1 cellular context compared by ENCODE assay signal in the genomic region with DNA sequence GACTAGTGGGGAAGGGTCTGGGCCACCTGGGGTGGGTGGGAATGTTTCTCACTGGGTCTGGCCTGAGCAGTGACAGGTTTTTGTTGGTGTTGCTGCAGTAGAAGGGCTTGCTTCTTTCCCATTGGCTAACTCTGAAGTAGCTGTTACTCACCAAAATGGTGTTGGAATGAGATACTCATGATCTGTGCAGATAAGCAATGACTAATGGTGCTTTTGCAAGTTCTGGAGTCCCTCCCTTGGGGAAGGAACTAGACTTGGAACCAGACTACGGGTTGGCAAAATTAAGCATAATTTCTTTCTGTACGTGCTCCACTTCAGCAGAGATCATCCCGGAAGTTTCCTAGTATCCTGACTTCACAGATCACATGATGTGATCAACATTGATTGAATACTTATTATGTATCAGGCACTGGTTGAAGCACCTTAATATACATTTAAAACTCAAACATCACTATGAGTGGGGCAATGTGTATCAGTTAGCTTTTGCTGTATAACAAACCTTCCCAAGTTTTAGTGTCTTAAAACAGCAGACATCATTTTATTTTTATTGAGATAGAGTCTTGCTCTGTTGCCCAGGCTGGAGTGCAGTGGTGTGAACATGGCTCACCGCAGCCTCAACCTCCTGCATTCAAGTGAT.
TF ChIP-seq lines count a peak whose summit lies in the region.

No MANE protein-coding gene starts in this region.

TF ChIP-seq in K562, 482 proteins besides CTCF, POLR2A, EP300 and RAD21 (continued from another document and continues in another):
- TF ChIP-seq SNIP1 (IDR thresholded peaks at IDR 0.05; ENCODE audit: low read depth) (no peak), ZNF644 (tag; IDR thresholded peaks at IDR 0.05; ENCODE audit: low read depth) (no peak), MCM2 (IDR thresholded peaks at IDR 0.05; ENCODE audit: low read depth) (no peak), GATAD2A (IDR thresholded peaks at IDR 0.05) (no peak), ERF (CRISPR knock-in tag; IDR thresholded peaks at IDR 0.05) (no peak), PHF8 (IDR thresholded peaks at IDR 0.05; ENCODE audit: borderline replicate concordance, low read length) (no peak), ILK (tag; IDR thresholded peaks at IDR 0.05; ENCODE audit: borderline replicate concordance, low read depth) (no peak), SAFB2 (IDR thresholded peaks at IDR 0.05; ENCODE audit: borderline replicate concordance, low read depth, low read length, severe bottlenecking) (no peak), NBN (IDR thresholded peaks at IDR 0.05; ENCODE audit: low read depth) (peak; percentile 15; the same call in 1 of the 2 replicates), HLTF (IDR thresholded peaks at IDR 0.05) (no peak), ZFP1 (CRISPR knock-in tag; IDR thresholded peaks at IDR 0.05) (no peak), TAF7 (tag; IDR thresholded peaks at IDR 0.05) (no peak), TCF7 (IDR thresholded peaks at IDR 0.05; ENCODE audit: borderline replicate concordance) (no peak), ZNF316 (IDR thresholded peaks at IDR 0.05) (no peak), ZBTB8A (IDR thresholded peaks at IDR 0.05; ENCODE audit: partially characterized antibody) (no peak), CBX1 (IDR thresholded peaks at IDR 0.05; ENCODE audit: low read depth) (peak; percentile 78; the same call in 1 of the 2 replicates), BCL6 (CRISPR knock-in tag; IDR thresholded peaks at IDR 0.05) (no peak), NR3C1 (CRISPR knock-in tag; IDR thresholded peaks at IDR 0.05) (no peak), ZNF12 (CRISPR knock-in tag; IDR thresholded peaks at IDR 0.05) (peak; percentile 88), NR2C1 (IDR thresholded peaks at IDR 0.05) (no peak), NR2C1 (tag; IDR thresholded peaks at IDR 0.05) (no peak), ZNF384 (IDR thresholded peaks at IDR 0.05; ENCODE audit: low read depth, low read length) (no peak), ZSCAN29 (IDR thresholded peaks at IDR 0.05) (no peak), ZNF184 (CRISPR knock-in tag; IDR thresholded peaks at IDR 0.05) (no peak), ZNF239 (CRISPR knock-in tag; IDR thresholded peaks at IDR 0.05) (no peak), HMGN3 (IDR thresholded peaks at IDR 0.05; ENCODE audit: borderline replicate concordance, extremely low read depth, insufficient read length, low read depth, low read length) (no peak), MTF1 (CRISPR knock-in tag; IDR thresholded peaks at IDR 0.05; ENCODE audit: borderline replicate concordance) (no peak), SP2 (IDR thresholded peaks at IDR 0.05; ENCODE audit: extremely low read depth, low read depth, low read length, poor library complexity, severe bottlenecking) (no peak), KHSRP (IDR thresholded peaks at IDR 0.05) (no peak), POLR2G (IDR thresholded peaks at IDR 0.05; ENCODE audit: low read depth, low read length) (no peak), YBX1 (IDR thresholded peaks at IDR 0.05) (no peak)
- TF ChIP-seq, protein P1, sequence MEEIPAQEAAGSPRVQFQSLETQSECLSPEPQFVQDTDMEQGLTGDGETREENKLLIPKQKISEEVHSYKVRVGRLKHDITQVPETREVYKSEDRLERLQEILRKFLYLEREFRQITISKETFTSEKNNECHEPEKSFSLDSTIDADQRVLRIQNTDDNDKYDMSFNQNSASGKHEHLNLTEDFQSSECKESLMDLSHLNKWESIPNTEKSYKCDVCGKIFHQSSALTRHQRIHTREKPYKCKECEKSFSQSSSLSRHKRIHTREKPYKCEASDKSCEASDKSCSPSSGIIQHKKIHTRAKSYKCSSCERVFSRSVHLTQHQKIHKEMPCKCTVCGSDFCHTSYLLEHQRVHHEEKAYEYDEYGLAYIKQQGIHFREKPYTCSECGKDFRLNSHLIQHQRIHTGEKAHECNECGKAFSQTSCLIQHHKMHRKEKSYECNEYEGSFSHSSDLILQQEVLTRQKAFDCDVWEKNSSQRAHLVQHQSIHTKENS (CRISPR knock-in tag; IDR thresholded peaks at IDR 0.05) = no peak
- TF ChIP-seq, protein P2, sequence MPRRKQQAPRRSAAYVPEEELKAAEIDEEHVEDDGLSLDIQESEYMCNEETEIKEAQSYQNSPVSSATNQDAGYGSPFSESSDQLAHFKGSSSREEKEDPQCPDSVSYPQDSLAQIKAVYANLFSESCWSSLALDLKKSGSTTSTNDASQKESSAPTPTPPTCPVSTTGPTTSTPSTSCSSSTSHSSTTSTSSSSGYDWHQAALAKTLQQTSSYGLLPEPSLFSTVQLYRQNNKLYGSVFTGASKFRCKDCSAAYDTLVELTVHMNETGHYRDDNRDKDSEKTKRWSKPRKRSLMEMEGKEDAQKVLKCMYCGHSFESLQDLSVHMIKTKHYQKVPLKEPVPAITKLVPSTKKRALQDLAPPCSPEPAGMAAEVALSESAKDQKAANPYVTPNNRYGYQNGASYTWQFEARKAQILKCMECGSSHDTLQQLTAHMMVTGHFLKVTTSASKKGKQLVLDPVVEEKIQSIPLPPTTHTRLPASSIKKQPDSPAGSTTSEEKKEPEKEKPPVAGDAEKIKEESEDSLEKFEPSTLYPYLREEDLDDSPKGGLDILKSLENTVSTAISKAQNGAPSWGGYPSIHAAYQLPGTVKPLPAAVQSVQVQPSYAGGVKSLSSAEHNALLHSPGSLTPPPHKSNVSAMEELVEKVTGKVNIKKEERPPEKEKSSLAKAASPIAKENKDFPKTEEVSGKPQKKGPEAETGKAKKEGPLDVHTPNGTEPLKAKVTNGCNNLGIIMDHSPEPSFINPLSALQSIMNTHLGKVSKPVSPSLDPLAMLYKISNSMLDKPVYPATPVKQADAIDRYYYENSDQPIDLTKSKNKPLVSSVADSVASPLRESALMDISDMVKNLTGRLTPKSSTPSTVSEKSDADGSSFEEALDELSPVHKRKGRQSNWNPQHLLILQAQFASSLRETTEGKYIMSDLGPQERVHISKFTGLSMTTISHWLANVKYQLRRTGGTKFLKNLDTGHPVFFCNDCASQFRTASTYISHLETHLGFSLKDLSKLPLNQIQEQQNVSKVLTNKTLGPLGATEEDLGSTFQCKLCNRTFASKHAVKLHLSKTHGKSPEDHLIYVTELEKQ (CRISPR knock-in tag; IDR thresholded peaks at IDR 0.05) = no peak
- TF ChIP-seq, protein P3, sequence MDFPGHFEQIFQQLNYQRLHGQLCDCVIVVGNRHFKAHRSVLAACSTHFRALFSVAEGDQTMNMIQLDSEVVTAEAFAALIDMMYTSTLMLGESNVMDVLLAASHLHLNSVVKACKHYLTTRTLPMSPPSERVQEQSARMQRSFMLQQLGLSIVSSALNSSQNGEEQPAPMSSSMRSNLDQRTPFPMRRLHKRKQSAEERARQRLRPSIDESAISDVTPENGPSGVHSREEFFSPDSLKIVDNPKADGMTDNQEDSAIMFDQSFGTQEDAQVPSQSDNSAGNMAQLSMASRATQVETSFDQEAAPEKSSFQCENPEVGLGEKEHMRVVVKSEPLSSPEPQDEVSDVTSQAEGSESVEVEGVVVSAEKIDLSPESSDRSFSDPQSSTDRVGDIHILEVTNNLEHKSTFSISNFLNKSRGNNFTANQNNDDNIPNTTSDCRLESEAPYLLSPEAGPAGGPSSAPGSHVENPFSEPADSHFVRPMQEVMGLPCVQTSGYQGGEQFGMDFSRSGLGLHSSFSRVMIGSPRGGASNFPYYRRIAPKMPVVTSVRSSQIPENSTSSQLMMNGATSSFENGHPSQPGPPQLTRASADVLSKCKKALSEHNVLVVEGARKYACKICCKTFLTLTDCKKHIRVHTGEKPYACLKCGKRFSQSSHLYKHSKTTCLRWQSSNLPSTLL (IDR thresholded peaks at IDR 0.05) = no peak
- TF ChIP-seq, protein P4, sequence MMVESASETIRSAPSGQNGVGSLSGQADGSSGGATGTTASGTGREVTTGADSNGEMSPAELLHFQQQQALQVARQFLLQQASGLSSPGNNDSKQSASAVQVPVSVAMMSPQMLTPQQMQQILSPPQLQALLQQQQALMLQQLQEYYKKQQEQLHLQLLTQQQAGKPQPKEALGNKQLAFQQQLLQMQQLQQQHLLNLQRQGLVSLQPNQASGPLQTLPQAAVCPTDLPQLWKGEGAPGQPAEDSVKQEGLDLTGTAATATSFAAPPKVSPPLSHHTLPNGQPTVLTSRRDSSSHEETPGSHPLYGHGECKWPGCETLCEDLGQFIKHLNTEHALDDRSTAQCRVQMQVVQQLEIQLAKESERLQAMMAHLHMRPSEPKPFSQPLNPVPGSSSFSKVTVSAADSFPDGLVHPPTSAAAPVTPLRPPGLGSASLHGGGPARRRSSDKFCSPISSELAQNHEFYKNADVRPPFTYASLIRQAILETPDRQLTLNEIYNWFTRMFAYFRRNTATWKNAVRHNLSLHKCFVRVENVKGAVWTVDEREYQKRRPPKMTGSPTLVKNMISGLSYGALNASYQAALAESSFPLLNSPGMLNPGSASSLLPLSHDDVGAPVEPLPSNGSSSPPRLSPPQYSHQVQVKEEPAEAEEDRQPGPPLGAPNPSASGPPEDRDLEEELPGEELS (CRISPR knock-in tag; IDR thresholded peaks at IDR 0.05; ENCODE audit: borderline replicate concordance) = no peak
- TF ChIP-seq, protein P5, sequence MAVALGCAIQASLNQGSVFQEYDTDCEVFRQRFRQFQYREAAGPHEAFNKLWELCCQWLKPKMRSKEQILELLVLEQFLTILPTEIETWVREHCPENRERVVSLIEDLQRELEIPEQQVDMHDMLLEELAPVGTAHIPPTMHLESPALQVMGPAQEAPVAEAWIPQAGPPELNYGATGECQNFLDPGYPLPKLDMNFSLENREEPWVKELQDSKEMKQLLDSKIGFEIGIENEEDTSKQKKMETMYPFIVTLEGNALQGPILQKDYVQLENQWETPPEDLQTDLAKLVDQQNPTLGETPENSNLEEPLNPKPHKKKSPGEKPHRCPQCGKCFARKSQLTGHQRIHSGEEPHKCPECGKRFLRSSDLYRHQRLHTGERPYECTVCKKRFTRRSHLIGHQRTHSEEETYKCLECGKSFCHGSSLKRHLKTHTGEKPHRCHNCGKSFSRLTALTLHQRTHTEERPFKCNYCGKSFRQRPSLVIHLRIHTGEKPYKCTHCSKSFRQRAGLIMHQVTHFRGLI (CRISPR knock-in tag; IDR thresholded peaks at IDR 0.05) = no peak
- TF ChIP-seq, protein P6, sequence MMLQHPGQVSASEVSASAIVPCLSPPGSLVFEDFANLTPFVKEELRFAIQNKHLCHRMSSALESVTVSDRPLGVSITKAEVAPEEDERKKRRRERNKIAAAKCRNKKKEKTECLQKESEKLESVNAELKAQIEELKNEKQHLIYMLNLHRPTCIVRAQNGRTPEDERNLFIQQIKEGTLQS (IDR thresholded peaks at IDR 0.05) = peak; percentile 85
- TF ChIP-seq, protein P6 (CRISPR knock-in tag; conservative IDR thresholded peaks at IDR 0.05) = 0 out of 2 replicates have a peak, but pooled peaks have one; percentile 64
- TF ChIP-seq, protein P7, sequence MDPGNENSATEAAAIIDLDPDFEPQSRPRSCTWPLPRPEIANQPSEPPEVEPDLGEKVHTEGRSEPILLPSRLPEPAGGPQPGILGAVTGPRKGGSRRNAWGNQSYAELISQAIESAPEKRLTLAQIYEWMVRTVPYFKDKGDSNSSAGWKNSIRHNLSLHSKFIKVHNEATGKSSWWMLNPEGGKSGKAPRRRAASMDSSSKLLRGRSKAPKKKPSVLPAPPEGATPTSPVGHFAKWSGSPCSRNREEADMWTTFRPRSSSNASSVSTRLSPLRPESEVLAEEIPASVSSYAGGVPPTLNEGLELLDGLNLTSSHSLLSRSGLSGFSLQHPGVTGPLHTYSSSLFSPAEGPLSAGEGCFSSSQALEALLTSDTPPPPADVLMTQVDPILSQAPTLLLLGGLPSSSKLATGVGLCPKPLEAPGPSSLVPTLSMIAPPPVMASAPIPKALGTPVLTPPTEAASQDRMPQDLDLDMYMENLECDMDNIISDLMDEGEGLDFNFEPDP (CRISPR knock-in tag; IDR thresholded peaks at IDR 0.05) = no peak
- TF ChIP-seq, protein P8, sequence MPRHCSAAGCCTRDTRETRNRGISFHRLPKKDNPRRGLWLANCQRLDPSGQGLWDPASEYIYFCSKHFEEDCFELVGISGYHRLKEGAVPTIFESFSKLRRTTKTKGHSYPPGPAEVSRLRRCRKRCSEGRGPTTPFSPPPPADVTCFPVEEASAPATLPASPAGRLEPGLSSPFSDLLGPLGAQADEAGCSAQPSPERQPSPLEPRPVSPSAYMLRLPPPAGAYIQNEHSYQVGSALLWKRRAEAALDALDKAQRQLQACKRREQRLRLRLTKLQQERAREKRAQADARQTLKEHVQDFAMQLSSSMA (CRISPR knock-in tag; IDR thresholded peaks at IDR 0.05) = no peak
- TF ChIP-seq, protein P9, sequence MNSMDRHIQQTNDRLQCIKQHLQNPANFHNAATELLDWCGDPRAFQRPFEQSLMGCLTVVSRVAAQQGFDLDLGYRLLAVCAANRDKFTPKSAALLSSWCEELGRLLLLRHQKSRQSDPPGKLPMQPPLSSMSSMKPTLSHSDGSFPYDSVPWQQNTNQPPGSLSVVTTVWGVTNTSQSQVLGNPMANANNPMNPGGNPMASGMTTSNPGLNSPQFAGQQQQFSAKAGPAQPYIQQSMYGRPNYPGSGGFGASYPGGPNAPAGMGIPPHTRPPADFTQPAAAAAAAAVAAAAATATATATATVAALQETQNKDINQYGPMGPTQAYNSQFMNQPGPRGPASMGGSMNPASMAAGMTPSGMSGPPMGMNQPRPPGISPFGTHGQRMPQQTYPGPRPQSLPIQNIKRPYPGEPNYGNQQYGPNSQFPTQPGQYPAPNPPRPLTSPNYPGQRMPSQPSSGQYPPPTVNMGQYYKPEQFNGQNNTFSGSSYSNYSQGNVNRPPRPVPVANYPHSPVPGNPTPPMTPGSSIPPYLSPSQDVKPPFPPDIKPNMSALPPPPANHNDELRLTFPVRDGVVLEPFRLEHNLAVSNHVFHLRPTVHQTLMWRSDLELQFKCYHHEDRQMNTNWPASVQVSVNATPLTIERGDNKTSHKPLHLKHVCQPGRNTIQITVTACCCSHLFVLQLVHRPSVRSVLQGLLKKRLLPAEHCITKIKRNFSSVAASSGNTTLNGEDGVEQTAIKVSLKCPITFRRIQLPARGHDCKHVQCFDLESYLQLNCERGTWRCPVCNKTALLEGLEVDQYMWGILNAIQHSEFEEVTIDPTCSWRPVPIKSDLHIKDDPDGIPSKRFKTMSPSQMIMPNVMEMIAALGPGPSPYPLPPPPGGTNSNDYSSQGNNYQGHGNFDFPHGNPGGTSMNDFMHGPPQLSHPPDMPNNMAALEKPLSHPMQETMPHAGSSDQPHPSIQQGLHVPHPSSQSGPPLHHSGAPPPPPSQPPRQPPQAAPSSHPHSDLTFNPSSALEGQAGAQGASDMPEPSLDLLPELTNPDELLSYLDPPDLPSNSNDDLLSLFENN (IDR thresholded peaks at IDR 0.05; ENCODE audit: low read depth in 2 of 2, low read length in 2 of 2) = no peak
- TF ChIP-seq, protein P10, sequence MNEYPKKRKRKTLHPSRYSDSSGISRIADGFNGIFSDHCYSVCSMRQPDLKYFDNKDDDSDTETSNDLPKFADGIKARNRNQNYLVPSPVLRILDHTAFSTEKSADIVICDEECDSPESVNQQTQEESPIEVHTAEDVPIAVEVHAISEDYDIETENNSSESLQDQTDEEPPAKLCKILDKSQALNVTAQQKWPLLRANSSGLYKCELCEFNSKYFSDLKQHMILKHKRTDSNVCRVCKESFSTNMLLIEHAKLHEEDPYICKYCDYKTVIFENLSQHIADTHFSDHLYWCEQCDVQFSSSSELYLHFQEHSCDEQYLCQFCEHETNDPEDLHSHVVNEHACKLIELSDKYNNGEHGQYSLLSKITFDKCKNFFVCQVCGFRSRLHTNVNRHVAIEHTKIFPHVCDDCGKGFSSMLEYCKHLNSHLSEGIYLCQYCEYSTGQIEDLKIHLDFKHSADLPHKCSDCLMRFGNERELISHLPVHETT (CRISPR knock-in tag; conservative IDR thresholded peaks at IDR 0.05 in 1 of 2, IDR thresholded peaks at IDR 0.05 in 1 of 2) = no peak
